In the genomic region with DNA sequence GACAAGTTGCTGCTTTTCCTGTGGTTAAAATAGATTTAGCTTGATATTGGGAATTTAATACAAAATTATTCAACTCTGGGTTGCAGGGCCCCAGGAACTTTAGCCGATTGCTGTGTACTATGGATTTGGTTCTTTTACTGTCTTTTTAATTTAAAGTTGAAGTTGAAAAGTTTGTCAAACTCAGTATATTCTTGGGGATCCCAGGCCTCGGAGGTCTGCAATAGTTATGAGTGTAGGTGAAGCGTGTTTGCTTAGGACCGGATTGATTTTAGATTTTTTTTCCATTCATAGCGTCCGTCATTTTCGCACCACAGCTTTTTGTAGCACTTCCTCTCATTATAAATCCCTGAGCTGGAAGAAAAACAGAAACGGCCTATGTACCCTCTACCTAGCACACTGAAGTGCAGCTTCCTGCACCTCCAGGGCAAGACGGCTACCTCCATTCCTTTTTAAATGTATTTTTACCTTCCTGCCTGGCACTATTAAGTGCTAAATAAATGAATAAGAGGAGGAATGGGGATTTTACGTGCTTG, we compare ENCODE assay signal across 8 cellular contexts. TPM values are rescaled to one million over a fixed set of nuclear protein-coding genes. Genes with fewer than 3 reads are reported as not detected.
DNase-seq lines count a peak whose midpoint lies in the region; ATAC-seq and TF ChIP-seq lines count a peak whose summit lies in the region.

No MANE protein-coding gene starts in this region.

- no peaks in the 10 kb centered on the region for H3K9me3 ChIP-seq in SK-N-MC (ENCODE audit: low read depth, low read length)
- no peaks in the 10 kb centered on the region for H3K9me3 ChIP-seq in ectodermal cell (ENCODE audit: control insufficient read depth, low read length)
- H3K9me3 ChIP-seq in muscle layer of duodenum (ENCODE audit: control insufficient read depth in 1 of 2, low read length in 2 of 2): no peaks in the 10 kb centered on the region

- H3K4me1 ChIP-seq in ectodermal cell (ENCODE audit: control insufficient read depth, insufficient read depth, low read length): peaks cover 5% of the 10 kb centered on the region
- H3K4me1 ChIP-seq in muscle layer of duodenum (ENCODE audit: control insufficient read depth in 1 of 2, insufficient read depth in 2 of 2, low read length in 2 of 2): peaks cover 5 to 11% of the 10 kb centered on the region in 2 donors

- peaks cover 19% of the 10 kb centered on the region; the same call in 1 of the 2 replicates for H3K36me3 ChIP-seq in SK-N-MC (ENCODE audit: insufficient read depth, low read length)
- H3K36me3 ChIP-seq in ectodermal cell (ENCODE audit: control insufficient read depth, insufficient read depth, low read length): no peaks in the 10 kb centered on the region
- H3K36me3 ChIP-seq in muscle layer of duodenum (ENCODE audit: control insufficient read depth in 1 of 2, insufficient read depth in 2 of 2, low read length in 2 of 2): peaks cover 0 to 8% of the 10 kb centered on the region in 2 donors

- no peak for TF ChIP-seq CTCF in AG09309 (IDR thresholded peaks at IDR 0.05; ENCODE audit: control insufficient read depth, insufficient read depth, low read depth, low read length, missing control alignments)

- H3K9ac ChIP-seq in SK-N-MC (ENCODE audit: insufficient read length): peak overlapping the region; percentile 96

- ATAC-seq in GM18511 (IDR thresholded peaks at IDR 0.05; ENCODE audit: unreplicated experiment) (peak; percentile 18), HG03135 (IDR thresholded peaks at IDR 0.05; ENCODE audit: unreplicated experiment) (peak; percentile 21)

- H3K27me3 ChIP-seq in ectodermal cell (ENCODE audit: control insufficient read depth, insufficient read depth, low read length, poor library complexity, severe bottlenecking) (no peaks in the 10 kb centered on the region), muscle layer of duodenum (ENCODE audit: low read depth, low read length) (no peaks in the 10 kb centered on the region)

- 81 to 85% methylated on average over 10 of the region's 10 CpGs for WGBS in ectodermal cell, 2 experiments

- H3K27ac ChIP-seq in SK-N-MC (peak overlapping the region; percentile 97), ectodermal cell (ENCODE audit: insufficient read depth, low read depth, low read length, poor library complexity, severe bottlenecking) (peak overlapping the region; percentile 94), muscle layer of duodenum (ENCODE audit: low read length) (peak overlapping the region; percentile 96)

- DNase-seq in AG09309 (ENCODE audit: low read depth): no peak
- DNase-seq in SK-N-MC (ENCODE audit: low read depth, low spot score): no peak
- no peak for DNase-seq in cerebellar cortex (ENCODE audit: low spot score)
- no peak for DNase-seq in NCI-H526 (lab: John Stamatoyannopoulos, UW)

- H3K4me3 ChIP-seq in AG09309 (ENCODE audit: control insufficient read depth, low read depth, low read length): peak overlapping the region; percentile 90
- H3K4me3 ChIP-seq in SK-N-MC: peak overlapping the region; percentile 87
- H3K4me3 ChIP-seq in ectodermal cell (ENCODE audit: insufficient read depth, low read depth, low read length): peak overlapping the region; percentile 54
- H3K4me3 ChIP-seq in muscle layer of duodenum (ENCODE audit: low read depth in 1 of 2, low read length in 2 of 2): peak overlapping the region; percentile 82 to 85

RNA-seq across cellular contexts. Expression of gene AGA, which starts 0.5 kb away (rescaled TPM):
- polyA plus RNA-seq in ectodermal cell (2013, experiment 1 of 4): 12.9 TPM
- 16.2 TPM for polyA plus RNA-seq in ectodermal cell (2013, experiment 2 of 4)
- 10.0 TPM for polyA plus RNA-seq in ectodermal cell (2013, experiment 3 of 4)
- 13.7 TPM for polyA plus RNA-seq in ectodermal cell (2013, experiment 4 of 4)
